ENCODE assay signal across 13 cellular contexts in the genomic region with DNA sequence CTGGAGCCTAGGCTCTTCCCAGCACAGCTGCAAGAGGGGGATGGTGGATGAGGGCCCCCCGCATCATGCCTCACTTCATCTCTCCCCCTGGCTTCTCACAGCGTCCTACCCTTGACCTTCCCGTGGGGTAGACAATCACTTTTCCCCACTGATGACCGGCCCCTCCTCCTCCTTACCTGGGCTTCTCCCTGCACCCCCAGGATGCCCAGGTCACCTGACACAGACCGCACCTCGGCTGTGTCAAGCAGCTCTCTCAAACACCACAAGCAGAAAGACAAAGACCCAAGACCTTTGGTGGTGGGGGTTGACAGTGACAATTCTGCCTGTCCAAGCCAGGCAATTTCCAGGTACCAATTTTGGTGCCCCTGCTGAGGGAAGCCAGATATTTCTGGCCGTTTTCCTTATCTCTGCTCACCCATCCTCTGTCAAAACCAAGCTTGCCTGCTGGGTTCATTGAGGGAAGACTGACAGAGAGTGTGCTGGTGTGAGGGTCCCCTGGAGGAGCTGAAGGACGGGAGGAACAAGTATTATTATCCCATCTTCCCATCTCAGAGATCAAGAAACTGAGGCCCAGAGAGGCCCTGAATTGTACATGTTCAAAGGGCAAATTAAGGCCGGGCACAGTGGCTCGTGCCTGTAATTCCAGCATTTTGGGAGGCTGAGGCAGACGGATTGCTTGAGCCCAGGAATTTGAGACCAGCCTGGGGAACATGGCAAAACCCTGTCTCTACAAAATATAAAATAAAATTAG. TPM values are rescaled to one million over a fixed set of nuclear protein-coding genes. Genes with fewer than 3 reads are reported as not detected.
DNase-seq lines count a peak whose midpoint lies in the region; ATAC-seq lines count a peak whose summit lies in the region.
"Had no signal": no experiment of that assay in that cellular context is flagged by ENCODE, and none has a peak within 500 bp of the region (broad histone marks: within the 10 kb centered on the region; RNA-seq: fewer than 3 reads in every experiment).

No MANE protein-coding gene starts in this region.

- CTCF ChIA-PET in activated naive CD4-positive, alpha-beta T cell treated with anti-CD3 and anti-CD28 coated beads, Interleukin-2, amount 10 ng/mL, durations not matched to agents 7 days and 5 days (lab: Charles Lee), result no interaction called here

- H3K4me3 Mint-ChIP-seq in activated naive CD4-positive, alpha-beta T cell treated with anti-CD3 and anti-CD28 coated beads, Interleukin-2, amount 10 ng/mL, durations not matched to agents 7 days and 5 days, result no peak overlapping the region
- H3K4me3 Mint-ChIP-seq in activated T-helper 1 cell treated with anti-CD3 and anti-CD28 coated beads, Interleukin-12 subunit alpha, Interleukin-12 subunit beta, Interleukin-2, Interleukin-4 antibody, amounts not matched to agents 30 ng/mL and 10 ng/mL and 1 ng/mL, durations not matched to agents 14 hours and 24 hours and 36 hours, result no peak overlapping the region
- peak overlapping the region; percentile 60 to 74 (median 66) for H3K4me3 Mint-ChIP-seq in immature natural killer cell
- peak overlapping the region; percentile 28 to 66 for H3K4me3 Mint-ChIP-seq in stimulated activated naive CD8-positive, alpha-beta T cell treated with anti-CD3 and anti-CD28 coated beads, Interleukin-15, amount 100 ng/mL, for 72 hours

- intact Hi-C loops in activated T-helper 1 cell treated with anti-CD3 and anti-CD28 coated beads, Interleukin-12 subunit alpha, Interleukin-12 subunit beta, Interleukin-2, Interleukin-4 antibody, amounts not matched to agents 30 ng/mL and 10 ng/mL and 1 ng/mL, durations not matched to agents 14 hours and 24 hours and 36 hours (cut with micrococcal nuclease), result no loop called here

- peaks cover 57% of the 10 kb centered on the region for H3K4me1 Mint-ChIP-seq in activated naive CD4-positive, alpha-beta T cell treated with anti-CD3 and anti-CD28 coated beads, Interleukin-2, amount 10 ng/mL, durations not matched to agents 7 days and 5 days
- peaks cover 35% of the 10 kb centered on the region for H3K4me1 Mint-ChIP-seq in activated T-helper 1 cell treated with anti-CD3 and anti-CD28 coated beads, Interleukin-12 subunit alpha, Interleukin-12 subunit beta, Interleukin-2, Interleukin-4 antibody, amounts not matched to agents 30 ng/mL and 10 ng/mL and 1 ng/mL, durations not matched to agents 14 hours and 24 hours and 36 hours (ENCODE audit: low read depth)
- peaks cover 57 to 60% of the 10 kb centered on the region in 2 donors for H3K4me1 Mint-ChIP-seq in immature natural killer cell
- peaks cover 47% of the 10 kb centered on the region for H3K4me1 Mint-ChIP-seq in stimulated activated naive CD8-positive, alpha-beta T cell treated with anti-CD3 and anti-CD28 coated beads, Interleukin-15, amount 100 ng/mL, for 72 hours

- H3K27ac Mint-ChIP-seq in activated naive CD4-positive, alpha-beta T cell treated with anti-CD3 and anti-CD28 coated beads, Interleukin-2, amount 10 ng/mL, durations not matched to agents 7 days and 5 days, result peak overlapping the region; percentile 58
- H3K27ac Mint-ChIP-seq in activated T-helper 1 cell treated with anti-CD3 and anti-CD28 coated beads, Interleukin-12 subunit alpha, Interleukin-12 subunit beta, Interleukin-2, Interleukin-4 antibody, amounts not matched to agents 30 ng/mL and 10 ng/mL and 1 ng/mL, durations not matched to agents 14 hours and 24 hours and 36 hours, result peak overlapping the region; percentile 57
- H3K27ac Mint-ChIP-seq in immature natural killer cell, result peak overlapping the region; percentile 92 to 99 (median 96)
- H3K27ac Mint-ChIP-seq in stimulated activated naive CD8-positive, alpha-beta T cell treated with anti-CD3 and anti-CD28 coated beads, Interleukin-15, amount 100 ng/mL, for 72 hours, result peak overlapping the region; percentile 75 to 96

- no peak for ATAC-seq in stimulated activated naive CD8-positive, alpha-beta T cell treated with anti-CD3 and anti-CD28 coated beads, Interleukin-15, amount 100 ng/mL, for 72 hours
- ATAC-seq in HG02840 (IDR thresholded peaks at IDR 0.05; ENCODE audit: low FRiP score, unreplicated experiment), result no peak
- ATAC-seq: GM12878 had no signal

- peaks cover 7% of the 10 kb centered on the region for H3K36me3 Mint-ChIP-seq in activated naive CD4-positive, alpha-beta T cell treated with anti-CD3 and anti-CD28 coated beads, Interleukin-2, amount 10 ng/mL, durations not matched to agents 7 days and 5 days
- H3K36me3 Mint-ChIP-seq in activated T-helper 1 cell treated with anti-CD3 and anti-CD28 coated beads, Interleukin-12 subunit alpha, Interleukin-12 subunit beta, Interleukin-2, Interleukin-4 antibody, amounts not matched to agents 30 ng/mL and 10 ng/mL and 1 ng/mL, durations not matched to agents 14 hours and 24 hours and 36 hours (ENCODE audit: low read depth), result peaks cover 5% of the 10 kb centered on the region
- peaks cover 3 to 7% (median 3%) of the 10 kb centered on the region in 3 donors for H3K36me3 Mint-ChIP-seq in immature natural killer cell

- no peaks in the 10 kb centered on the region for H3K9me3 Mint-ChIP-seq in activated naive CD4-positive, alpha-beta T cell treated with anti-CD3 and anti-CD28 coated beads, Interleukin-2, amount 10 ng/mL, durations not matched to agents 7 days and 5 days
- H3K9me3 Mint-ChIP-seq in activated T-helper 1 cell treated with anti-CD3 and anti-CD28 coated beads, Interleukin-12 subunit alpha, Interleukin-12 subunit beta, Interleukin-2, Interleukin-4 antibody, amounts not matched to agents 30 ng/mL and 10 ng/mL and 1 ng/mL, durations not matched to agents 14 hours and 24 hours and 36 hours, result no peaks in the 10 kb centered on the region
- peaks cover 0 to 2% (median 0%) of the 10 kb centered on the region in 6 donors for H3K9me3 Mint-ChIP-seq in immature natural killer cell
- no peaks in the 10 kb centered on the region for H3K9me3 Mint-ChIP-seq in stimulated activated naive CD8-positive, alpha-beta T cell treated with anti-CD3 and anti-CD28 coated beads, Interleukin-15, amount 100 ng/mL, for 72 hours

- DNase-seq in activated naive CD4-positive, alpha-beta T cell treated with anti-CD3 and anti-CD28 coated beads, Interleukin-2, amount 10 ng/mL, durations not matched to agents 7 days and 5 days, result no peak
- no peak for DNase-seq in activated naive CD4-positive, alpha-beta T cell treated with Interleukin-2 at 50 U/mL for 16 hours
- no peak for DNase-seq in activated T-helper 1 cell treated with anti-CD3 and anti-CD28 coated beads, Interleukin-12 subunit alpha, Interleukin-12 subunit beta, Interleukin-2, Interleukin-4 antibody, amounts not matched to agents 30 ng/mL and 10 ng/mL and 1 ng/mL, durations not matched to agents 14 hours and 24 hours and 36 hours (ENCODE audit: low spot score)
- DNase-seq in immature natural killer cell (no peak), epidermal melanocyte (ENCODE audit: insufficient read length, low spot score) (no peak), kidney tubule cell (ENCODE audit: low spot score) (no peak)
- DNase-seq in stimulated activated naive CD8-positive, alpha-beta T cell treated with anti-CD3 and anti-CD28 coated beads, Interleukin-15, amount 100 ng/mL, for 72 hours, result no peak
- DNase-seq: activated CD4-positive, CD25-positive, alpha-beta regulatory T cell; activated effector memory CD4-positive, alpha-beta T cell treated with anti-CD3 and anti-CD28 coated beads, Interleukin-2, amount 50 U/mL, for 16 hours; NCI-H1436 treated with DMSO at 0.1 percent for 48 hours; stimulated activated CD4-positive, alpha-beta T cell treated with anti-CD3 and anti-CD28 coated beads, Interleukin-12 subunit alpha, Interleukin-12 subunit beta, amount 100 ng/mL, for 4 hours had no signal

- no peaks in the 10 kb centered on the region for H3K27me3 Mint-ChIP-seq in activated naive CD4-positive, alpha-beta T cell treated with anti-CD3 and anti-CD28 coated beads, Interleukin-2, amount 10 ng/mL, durations not matched to agents 7 days and 5 days
- H3K27me3 Mint-ChIP-seq in activated T-helper 1 cell treated with anti-CD3 and anti-CD28 coated beads, Interleukin-12 subunit alpha, Interleukin-12 subunit beta, Interleukin-2, Interleukin-4 antibody, amounts not matched to agents 30 ng/mL and 10 ng/mL and 1 ng/mL, durations not matched to agents 14 hours and 24 hours and 36 hours (ENCODE audit: insufficient read depth), result no peaks in the 10 kb centered on the region
- peaks cover 17 to 20% (median 17%) of the 10 kb centered on the region in 3 donors for H3K27me3 Mint-ChIP-seq in immature natural killer cell (ENCODE audit: low read depth in 3 of 3)
- H3K27me3 Mint-ChIP-seq in stimulated activated naive CD8-positive, alpha-beta T cell treated with anti-CD3 and anti-CD28 coated beads, Interleukin-15, amount 100 ng/mL, for 72 hours, result no peaks in the 10 kb centered on the region

RNA-seq across cellular contexts. Expression of a gene that starts 8.3 kb away (rescaled TPM):
- total RNA-seq in activated T-helper 1 cell treated with anti-CD3 and anti-CD28 coated beads, Interleukin-12 subunit alpha, Interleukin-12 subunit beta, Interleukin-2, Interleukin-4 antibody, amounts not matched to agents 30 ng/mL and 10 ng/mL and 1 ng/mL, durations not matched to agents 14 hours and 24 hours and 36 hours, result 34.8 and 34.9 TPM in 2 replicates
- 10 to 100 TPM in 1 of 3 donors, 1 to 10 TPM in 2; 3.3 to 11.4 (median 4.2) TPM for polyA plus RNA-seq in immature natural killer cell

RNA-seq across cellular contexts. Expression of a gene that starts 28.5 kb away (rescaled TPM):
- total RNA-seq in activated T-helper 1 cell treated with anti-CD3 and anti-CD28 coated beads, Interleukin-12 subunit alpha, Interleukin-12 subunit beta, Interleukin-2, Interleukin-4 antibody, amounts not matched to agents 30 ng/mL and 10 ng/mL and 1 ng/mL, durations not matched to agents 14 hours and 24 hours and 36 hours, result 12.3 and 12.5 TPM in 2 replicates
- polyA plus RNA-seq in immature natural killer cell, result 10 to 100 TPM in 2 of 3 donors, 1 to 10 TPM in 1; 8.1 to 20.8 (median 15.2) TPM

Comparison
In these comparisons a context has a peak if more than half of its experiments do, and no peak if none do; other contexts are left out.
1. H3K4me3 Mint-ChIP-seq: peak in immature natural killer cell (5 of 5) and stimulated activated naive CD8-positive, alpha-beta T cell treated with anti-CD3 and anti-CD28 coated beads, Interleukin-15, amount 100 ng/mL, for 72 hours (2 of 2); none in activated naive CD4-positive, alpha-beta T cell treated with anti-CD3 and anti-CD28 coated beads, Interleukin-2, amount 10 ng/mL, durations not matched to agents 7 days and 5 days (single experiment) and activated T-helper 1 cell treated with anti-CD3 and anti-CD28 coated beads, Interleukin-12 subunit alpha, Interleukin-12 subunit beta, Interleukin-2, Interleukin-4 antibody, amounts not matched to agents 30 ng/mL and 10 ng/mL and 1 ng/mL, durations not matched to agents 14 hours and 24 hours and 36 hours (single experiment).
2. Peak in every context shown above with its lines, with median percentiles within 50 percentile points of each other: H3K27ac Mint-ChIP-seq.